Comparison of ENCODE assay signal across 1 cellular context in genomic region chr7:134782121-134782623, GRCh38.
TF ChIP-seq lines count a peak whose summit lies in the region.

No MANE protein-coding gene starts in this region.

TF ChIP-seq in SK-N-SH treated with all-trans-retinoic acid at 6 μM for 48 hours, 23 proteins besides CTCF, POLR2A, EP300 and RAD21 (continued from another document):
- TF ChIP-seq PATZ1 (CRISPR knock-in tag; IDR thresholded peaks at IDR 0.05; ENCODE audit: borderline replicate concordance) (no peak), CREB5 (CRISPR knock-in tag; IDR thresholded peaks at IDR 0.05; ENCODE audit: low read depth) (no peak), TCF4 (CRISPR knock-in tag; IDR thresholded peaks at IDR 0.05; ENCODE audit: borderline replicate concordance) (no peak), BACH2 (CRISPR knock-in tag; IDR thresholded peaks at IDR 0.05; ENCODE audit: borderline replicate concordance) (no peak), SNAI2 (CRISPR knock-in tag; IDR thresholded peaks at IDR 0.05) (no peak)
